In the genomic region with DNA sequence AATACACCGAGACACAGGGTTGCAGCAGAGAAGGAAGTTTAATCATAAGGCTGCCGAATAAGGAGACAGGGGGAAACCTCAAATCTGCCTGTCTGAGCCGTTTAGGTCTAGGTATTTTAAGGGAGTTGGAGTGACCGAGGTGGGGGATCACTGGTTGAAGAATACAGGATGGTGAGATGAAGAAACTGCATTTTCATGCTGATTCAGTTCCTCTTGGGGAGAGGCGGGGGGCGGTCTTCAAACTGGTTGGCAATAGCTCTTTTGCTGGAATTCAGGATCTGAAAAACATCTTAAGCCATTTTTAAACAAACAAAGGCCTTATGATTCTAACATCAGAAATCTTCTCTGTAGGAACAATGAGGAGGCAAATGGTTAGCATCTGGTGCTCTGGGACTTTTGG, we compare ENCODE assay signal across 1 cellular context.
TF ChIP-seq lines count a peak whose summit lies in the region.

No MANE protein-coding gene starts in this region.

TF ChIP-seq in GM23338, 12 proteins besides CTCF, POLR2A, EP300 and RAD21 (continued from another document):
- TF ChIP-seq, protein P1, sequence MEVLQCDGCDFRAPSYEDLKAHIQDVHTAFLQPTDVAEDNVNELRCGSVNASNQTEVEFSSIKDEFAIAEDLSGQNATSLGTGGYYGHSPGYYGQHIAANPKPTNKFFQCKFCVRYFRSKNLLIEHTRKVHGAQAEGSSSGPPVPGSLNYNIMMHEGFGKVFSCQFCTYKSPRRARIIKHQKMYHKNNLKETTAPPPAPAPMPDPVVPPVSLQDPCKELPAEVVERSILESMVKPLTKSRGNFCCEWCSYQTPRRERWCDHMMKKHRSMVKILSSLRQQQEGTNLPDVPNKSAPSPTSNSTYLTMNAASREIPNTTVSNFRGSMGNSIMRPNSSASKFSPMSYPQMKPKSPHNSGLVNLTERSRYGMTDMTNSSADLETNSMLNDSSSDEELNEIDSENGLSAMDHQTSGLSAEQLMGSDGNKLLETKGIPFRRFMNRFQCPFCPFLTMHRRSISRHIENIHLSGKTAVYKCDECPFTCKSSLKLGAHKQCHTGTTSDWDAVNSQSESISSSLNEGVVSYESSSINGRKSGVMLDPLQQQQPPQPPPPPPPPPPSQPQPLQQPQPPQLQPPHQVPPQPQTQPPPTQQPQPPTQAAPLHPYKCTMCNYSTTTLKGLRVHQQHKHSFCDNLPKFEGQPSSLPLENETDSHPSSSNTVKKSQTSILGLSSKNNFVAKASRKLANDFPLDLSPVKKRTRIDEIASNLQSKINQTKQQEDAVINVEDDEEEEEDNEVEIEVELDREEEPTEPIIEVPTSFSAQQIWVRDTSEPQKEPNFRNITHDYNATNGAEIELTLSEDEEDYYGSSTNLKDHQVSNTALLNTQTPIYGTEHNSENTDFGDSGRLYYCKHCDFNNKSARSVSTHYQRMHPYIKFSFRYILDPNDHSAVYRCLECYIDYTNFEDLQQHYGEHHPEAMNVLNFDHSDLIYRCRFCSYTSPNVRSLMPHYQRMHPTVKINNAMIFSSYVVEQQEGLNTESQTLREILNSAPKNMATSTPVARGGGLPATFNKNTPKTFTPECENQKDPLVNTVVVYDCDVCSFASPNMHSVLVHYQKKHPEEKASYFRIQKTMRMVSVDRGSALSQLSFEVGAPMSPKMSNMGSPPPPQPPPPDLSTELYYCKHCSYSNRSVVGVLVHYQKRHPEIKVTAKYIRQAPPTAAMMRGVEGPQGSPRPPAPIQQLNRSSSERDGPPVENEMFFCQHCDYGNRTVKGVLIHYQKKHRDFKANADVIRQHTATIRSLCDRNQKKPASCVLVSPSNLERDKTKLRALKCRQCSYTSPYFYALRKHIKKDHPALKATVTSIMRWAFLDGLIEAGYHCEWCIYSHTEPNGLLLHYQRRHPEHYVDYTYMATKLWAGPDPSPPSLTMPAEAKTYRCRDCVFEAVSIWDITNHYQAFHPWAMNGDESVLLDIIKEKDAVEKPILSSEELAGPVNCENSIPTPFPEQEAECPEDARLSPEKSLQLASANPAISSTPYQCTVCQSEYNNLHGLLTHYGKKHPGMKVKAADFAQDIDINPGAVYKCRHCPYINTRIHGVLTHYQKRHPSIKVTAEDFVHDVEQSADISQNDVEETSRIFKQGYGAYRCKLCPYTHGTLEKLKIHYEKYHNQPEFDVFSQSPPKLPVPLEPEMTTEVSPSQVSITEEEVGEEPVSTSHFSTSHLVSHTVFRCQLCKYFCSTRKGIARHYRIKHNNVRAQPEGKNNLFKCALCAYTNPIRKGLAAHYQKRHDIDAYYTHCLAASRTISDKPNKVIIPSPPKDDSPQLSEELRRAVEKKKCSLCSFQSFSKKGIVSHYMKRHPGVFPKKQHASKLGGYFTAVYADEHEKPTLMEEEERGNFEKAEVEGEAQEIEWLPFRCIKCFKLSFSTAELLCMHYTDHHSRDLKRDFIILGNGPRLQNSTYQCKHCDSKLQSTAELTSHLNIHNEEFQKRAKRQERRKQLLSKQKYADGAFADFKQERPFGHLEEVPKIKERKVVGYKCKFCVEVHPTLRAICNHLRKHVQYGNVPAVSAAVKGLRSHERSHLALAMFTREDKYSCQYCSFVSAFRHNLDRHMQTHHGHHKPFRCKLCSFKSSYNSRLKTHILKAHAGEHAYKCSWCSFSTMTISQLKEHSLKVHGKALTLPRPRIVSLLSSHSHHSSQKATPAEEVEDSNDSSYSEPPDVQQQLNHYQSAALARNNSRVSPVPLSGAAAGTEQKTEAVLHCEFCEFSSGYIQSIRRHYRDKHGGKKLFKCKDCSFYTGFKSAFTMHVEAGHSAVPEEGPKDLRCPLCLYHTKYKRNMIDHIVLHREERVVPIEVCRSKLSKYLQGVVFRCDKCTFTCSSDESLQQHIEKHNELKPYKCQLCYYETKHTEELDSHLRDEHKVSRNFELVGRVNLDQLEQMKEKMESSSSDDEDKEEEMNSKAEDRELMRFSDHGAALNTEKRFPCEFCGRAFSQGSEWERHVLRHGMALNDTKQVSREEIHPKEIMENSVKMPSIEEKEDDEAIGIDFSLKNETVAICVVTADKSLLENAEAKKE (CRISPR knock-in tag; IDR thresholded peaks at IDR 0.05): no peak
- TF ChIP-seq JUNB (IDR thresholded peaks at IDR 0.05; ENCODE audit: unreplicated experiment): no peak
TF ChIP-seq in GM23338: peak in this region for 0.
